In genomic region chr2:218319813-218320360, GRCh38 we compare ENCODE assay signal across 1 cellular context.
A peak's percentile ranks its signal among the peaks of the same experiment; 100 is the strongest.
TF ChIP-seq lines count a peak whose summit lies in the region.

No MANE protein-coding gene starts in this region.

TF ChIP-seq in HEK293, 187 proteins besides CTCF, POLR2A, EP300 and RAD21 (continued from another document):
- TF ChIP-seq ZNF544 (tag by site-specific recombination; IDR thresholded peaks at IDR 0.05) (peak; percentile 79; the same call in 1 of the 2 replicates), ZNF391 (tag by site-specific recombination; IDR thresholded peaks at IDR 0.05; ENCODE audit: borderline replicate concordance, low read depth) (no peak)
